Comparison of ENCODE assay signal across 1 cellular context in the genomic region with DNA sequence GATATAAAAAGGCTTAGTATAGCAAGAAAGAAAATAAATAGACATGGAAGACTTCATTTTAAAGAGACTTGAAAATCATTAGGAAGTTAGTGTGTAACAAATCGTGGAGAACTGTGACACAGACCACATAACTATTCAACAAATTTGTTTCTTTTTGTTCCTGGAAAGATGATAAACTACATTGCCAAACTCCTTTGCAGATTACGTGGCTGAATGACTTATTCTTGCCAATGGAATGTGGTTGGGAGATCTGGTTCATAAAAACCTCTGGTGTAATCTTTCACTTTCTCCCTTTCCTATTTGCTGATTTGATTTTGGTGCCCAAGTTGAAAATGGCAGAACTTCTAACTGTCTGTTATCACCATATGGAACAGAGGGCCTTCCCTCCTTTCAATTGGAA.
TF ChIP-seq lines count a peak whose summit lies in the region.

No MANE protein-coding gene starts in this region.

TF ChIP-seq in GM12878, 131 proteins besides CTCF, POLR2A, EP300 and RAD21 (continued from another document):
- TF ChIP-seq, protein P1, sequence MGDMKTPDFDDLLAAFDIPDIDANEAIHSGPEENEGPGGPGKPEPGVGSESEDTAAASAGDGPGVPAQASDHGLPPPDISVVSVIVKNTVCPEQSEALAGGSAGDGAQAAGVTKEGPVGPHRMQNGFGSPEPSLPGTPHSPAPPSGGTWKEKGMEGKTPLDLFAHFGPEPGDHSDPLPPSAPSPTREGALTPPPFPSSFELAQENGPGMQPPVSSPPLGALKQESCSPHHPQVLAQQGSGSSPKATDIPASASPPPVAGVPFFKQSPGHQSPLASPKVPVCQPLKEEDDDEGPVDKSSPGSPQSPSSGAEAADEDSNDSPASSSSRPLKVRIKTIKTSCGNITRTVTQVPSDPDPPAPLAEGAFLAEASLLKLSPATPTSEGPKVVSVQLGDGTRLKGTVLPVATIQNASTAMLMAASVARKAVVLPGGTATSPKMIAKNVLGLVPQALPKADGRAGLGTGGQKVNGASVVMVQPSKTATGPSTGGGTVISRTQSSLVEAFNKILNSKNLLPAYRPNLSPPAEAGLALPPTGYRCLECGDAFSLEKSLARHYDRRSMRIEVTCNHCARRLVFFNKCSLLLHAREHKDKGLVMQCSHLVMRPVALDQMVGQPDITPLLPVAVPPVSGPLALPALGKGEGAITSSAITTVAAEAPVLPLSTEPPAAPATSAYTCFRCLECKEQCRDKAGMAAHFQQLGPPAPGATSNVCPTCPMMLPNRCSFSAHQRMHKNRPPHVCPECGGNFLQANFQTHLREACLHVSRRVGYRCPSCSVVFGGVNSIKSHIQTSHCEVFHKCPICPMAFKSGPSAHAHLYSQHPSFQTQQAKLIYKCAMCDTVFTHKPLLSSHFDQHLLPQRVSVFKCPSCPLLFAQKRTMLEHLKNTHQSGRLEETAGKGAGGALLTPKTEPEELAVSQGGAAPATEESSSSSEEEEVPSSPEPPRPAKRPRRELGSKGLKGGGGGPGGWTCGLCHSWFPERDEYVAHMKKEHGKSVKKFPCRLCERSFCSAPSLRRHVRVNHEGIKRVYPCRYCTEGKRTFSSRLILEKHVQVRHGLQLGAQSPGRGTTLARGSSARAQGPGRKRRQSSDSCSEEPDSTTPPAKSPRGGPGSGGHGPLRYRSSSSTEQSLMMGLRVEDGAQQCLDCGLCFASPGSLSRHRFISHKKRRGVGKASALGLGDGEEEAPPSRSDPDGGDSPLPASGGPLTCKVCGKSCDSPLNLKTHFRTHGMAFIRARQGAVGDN (IDR thresholded peaks at IDR 0.05) = no peak
- TF ChIP-seq, protein P2, sequence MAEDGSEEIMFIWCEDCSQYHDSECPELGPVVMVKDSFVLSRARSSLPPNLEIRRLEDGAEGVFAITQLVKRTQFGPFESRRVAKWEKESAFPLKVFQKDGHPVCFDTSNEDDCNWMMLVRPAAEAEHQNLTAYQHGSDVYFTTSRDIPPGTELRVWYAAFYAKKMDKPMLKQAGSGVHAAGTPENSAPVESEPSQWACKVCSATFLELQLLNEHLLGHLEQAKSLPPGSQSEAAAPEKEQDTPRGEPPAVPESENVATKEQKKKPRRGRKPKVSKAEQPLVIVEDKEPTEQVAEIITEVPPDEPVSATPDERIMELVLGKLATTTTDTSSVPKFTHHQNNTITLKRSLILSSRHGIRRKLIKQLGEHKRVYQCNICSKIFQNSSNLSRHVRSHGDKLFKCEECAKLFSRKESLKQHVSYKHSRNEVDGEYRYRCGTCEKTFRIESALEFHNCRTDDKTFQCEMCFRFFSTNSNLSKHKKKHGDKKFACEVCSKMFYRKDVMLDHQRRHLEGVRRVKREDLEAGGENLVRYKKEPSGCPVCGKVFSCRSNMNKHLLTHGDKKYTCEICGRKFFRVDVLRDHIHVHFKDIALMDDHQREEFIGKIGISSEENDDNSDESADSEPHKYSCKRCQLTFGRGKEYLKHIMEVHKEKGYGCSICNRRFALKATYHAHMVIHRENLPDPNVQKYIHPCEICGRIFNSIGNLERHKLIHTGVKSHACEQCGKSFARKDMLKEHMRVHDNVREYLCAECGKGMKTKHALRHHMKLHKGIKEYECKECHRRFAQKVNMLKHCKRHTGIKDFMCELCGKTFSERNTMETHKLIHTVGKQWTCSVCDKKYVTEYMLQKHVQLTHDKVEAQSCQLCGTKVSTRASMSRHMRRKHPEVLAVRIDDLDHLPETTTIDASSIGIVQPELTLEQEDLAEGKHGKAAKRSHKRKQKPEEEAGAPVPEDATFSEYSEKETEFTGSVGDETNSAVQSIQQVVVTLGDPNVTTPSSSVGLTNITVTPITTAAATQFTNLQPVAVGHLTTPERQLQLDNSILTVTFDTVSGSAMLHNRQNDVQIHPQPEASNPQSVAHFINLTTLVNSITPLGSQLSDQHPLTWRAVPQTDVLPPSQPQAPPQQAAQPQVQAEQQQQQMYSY (CRISPR knock-in tag; IDR thresholded peaks at IDR 0.05) = no peak
- TF ChIP-seq JUNB (IDR thresholded peaks at IDR 0.05) (no peak), ZNF24 (IDR thresholded peaks at IDR 0.05) (no peak), TAF1 (IDR thresholded peaks at IDR 0.05; ENCODE audit: borderline replicate concordance, low read depth, low read length) (no peak), NR2C2 (IDR thresholded peaks at IDR 0.05; ENCODE audit: borderline replicate concordance, control insufficient read depth, insufficient read length, low read depth) (no peak), EZH2 (IDR thresholded peaks at IDR 0.05; ENCODE audit: borderline replicate concordance, control insufficient read depth, low read depth, low read length) (no peak), NFYA (IDR thresholded peaks at IDR 0.05; ENCODE audit: borderline replicate concordance, low read depth, low read length) (no peak), YBX1 (IDR thresholded peaks at IDR 0.05) (no peak), RBBP5 (conservative IDR thresholded peaks at IDR 0.05) (no peak), ESRRA (IDR thresholded peaks at IDR 0.05; ENCODE audit: low read length) (no peak)
- TF ChIP-seq, protein P3, sequence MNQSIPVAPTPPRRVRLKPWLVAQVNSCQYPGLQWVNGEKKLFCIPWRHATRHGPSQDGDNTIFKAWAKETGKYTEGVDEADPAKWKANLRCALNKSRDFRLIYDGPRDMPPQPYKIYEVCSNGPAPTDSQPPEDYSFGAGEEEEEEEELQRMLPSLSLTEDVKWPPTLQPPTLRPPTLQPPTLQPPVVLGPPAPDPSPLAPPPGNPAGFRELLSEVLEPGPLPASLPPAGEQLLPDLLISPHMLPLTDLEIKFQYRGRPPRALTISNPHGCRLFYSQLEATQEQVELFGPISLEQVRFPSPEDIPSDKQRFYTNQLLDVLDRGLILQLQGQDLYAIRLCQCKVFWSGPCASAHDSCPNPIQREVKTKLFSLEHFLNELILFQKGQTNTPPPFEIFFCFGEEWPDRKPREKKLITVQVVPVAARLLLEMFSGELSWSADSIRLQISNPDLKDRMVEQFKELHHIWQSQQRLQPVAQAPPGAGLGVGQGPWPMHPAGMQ (IDR thresholded peaks at IDR 0.05; ENCODE audit: borderline replicate concordance) = no peak
- TF ChIP-seq, protein P4, sequence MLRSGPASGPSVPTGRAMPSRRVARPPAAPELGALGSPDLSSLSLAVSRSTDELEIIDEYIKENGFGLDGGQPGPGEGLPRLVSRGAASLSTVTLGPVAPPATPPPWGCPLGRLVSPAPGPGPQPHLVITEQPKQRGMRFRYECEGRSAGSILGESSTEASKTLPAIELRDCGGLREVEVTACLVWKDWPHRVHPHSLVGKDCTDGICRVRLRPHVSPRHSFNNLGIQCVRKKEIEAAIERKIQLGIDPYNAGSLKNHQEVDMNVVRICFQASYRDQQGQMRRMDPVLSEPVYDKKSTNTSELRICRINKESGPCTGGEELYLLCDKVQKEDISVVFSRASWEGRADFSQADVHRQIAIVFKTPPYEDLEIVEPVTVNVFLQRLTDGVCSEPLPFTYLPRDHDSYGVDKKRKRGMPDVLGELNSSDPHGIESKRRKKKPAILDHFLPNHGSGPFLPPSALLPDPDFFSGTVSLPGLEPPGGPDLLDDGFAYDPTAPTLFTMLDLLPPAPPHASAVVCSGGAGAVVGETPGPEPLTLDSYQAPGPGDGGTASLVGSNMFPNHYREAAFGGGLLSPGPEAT (IDR thresholded peaks at IDR 0.05; ENCODE audit: low read depth) = no peak
- TF ChIP-seq, protein P5, sequence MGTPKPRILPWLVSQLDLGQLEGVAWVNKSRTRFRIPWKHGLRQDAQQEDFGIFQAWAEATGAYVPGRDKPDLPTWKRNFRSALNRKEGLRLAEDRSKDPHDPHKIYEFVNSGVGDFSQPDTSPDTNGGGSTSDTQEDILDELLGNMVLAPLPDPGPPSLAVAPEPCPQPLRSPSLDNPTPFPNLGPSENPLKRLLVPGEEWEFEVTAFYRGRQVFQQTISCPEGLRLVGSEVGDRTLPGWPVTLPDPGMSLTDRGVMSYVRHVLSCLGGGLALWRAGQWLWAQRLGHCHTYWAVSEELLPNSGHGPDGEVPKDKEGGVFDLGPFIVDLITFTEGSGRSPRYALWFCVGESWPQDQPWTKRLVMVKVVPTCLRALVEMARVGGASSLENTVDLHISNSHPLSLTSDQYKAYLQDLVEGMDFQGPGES (IDR thresholded peaks at IDR 0.05) = no peak
